ENCODE assay signal across 13 cellular contexts in the genomic region with DNA sequence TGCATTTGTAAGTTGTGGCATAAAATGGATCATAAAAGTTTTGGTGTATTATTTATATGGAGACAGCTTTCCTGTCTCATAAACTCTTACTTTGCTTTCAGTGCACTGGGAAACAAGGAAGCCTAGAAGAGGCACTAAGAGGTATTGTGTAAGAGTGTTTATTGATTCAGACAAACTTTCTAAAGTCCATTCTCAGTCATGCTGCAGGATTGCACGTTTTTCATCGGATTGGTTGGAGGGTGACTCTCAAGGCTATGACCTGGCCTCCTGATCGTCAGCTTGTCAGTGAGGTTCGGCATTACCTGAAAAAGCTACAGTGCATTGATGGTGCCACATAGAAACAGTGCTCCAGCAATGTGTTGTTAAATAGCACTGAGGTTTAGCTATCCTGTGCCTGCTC.
A peak's percentile ranks its signal among the peaks of the same experiment; 100 is the strongest.
DNase-seq lines count a peak whose midpoint lies in the region; ATAC-seq and TF ChIP-seq lines count a peak whose summit lies in the region.
"Had no signal": no experiment of that assay in that cellular context is flagged by ENCODE, and none has a peak within 500 bp of the region (broad histone marks: within the 10 kb centered on the region; RNA-seq: fewer than 3 reads in every experiment).

No MANE protein-coding gene starts in this region.

- no peak overlapping the region for H4K8ac ChIP-seq in IMR-90 (ENCODE audit: low read depth in 2 of 2, low read length in 2 of 2)

- H3K27me3 Mint-ChIP-seq in endothelial cell (ENCODE audit: unreplicated experiment): peaks cover 3% of the 10 kb centered on the region
- H3K27me3 Mint-ChIP-seq: CD4-positive, alpha-beta T cell had no signal

- H2AK5ac ChIP-seq in IMR-90 (ENCODE audit: low read depth, low read length): no peak overlapping the region

- H3K36me3 ChIP-seq in IMR-90 (ENCODE audit: control insufficient read depth, insufficient read depth, low read length): no peaks in the 10 kb centered on the region
- no peaks in the 10 kb centered on the region for H3K36me3 ChIP-seq in hepatocyte (replicated peaks; ENCODE audit: insufficient read depth, low read depth)
- no peaks in the 10 kb centered on the region for H3K36me3 ChIP-seq in right lobe of liver
- H3K36me3 ChIP-seq: HAP-1 had no signal

- H3K4me1 ChIP-seq in IMR-90 (ENCODE audit: control insufficient read depth, insufficient read depth, low read length) (no peaks in the 10 kb centered on the region), hepatocyte (ENCODE audit: insufficient read depth) (no peaks in the 10 kb centered on the region), right lobe of liver (peaks cover 0 to 6% (median 0%) of the 10 kb centered on the region in 4 donors)
- H3K4me1 ChIP-seq: Caco-2, HAP-1 had no signal

- no peak overlapping the region for H3K9ac ChIP-seq in IMR-90 (ENCODE audit: low read depth, low read length)

- H2BK120ac ChIP-seq in IMR-90 (ENCODE audit: low read depth, low read length): no peak overlapping the region

- no peak overlapping the region for H3K4me3 Mint-ChIP-seq in endothelial cell (ENCODE audit: unreplicated experiment)
- H3K4me3 Mint-ChIP-seq: CD4-positive, alpha-beta T cell had no signal

- CTCF ChIA-PET in IMR-90 (lab: Yijun Ruan, JAX): no interaction called here

- H3K79me1 ChIP-seq in IMR-90 (ENCODE audit: low read depth in 1 of 2, low read length in 2 of 2): no peaks in the 10 kb centered on the region

- H2AFZ ChIP-seq in IMR-90 (replicated peaks; ENCODE audit: low read length, poor library complexity) (no peak overlapping the region), hepatocyte (no peak overlapping the region)

- no peak for TF ChIP-seq CTCF in IMR-90 (conservative IDR thresholded peaks at IDR 0.05; ENCODE audit: low read depth, low read length)
- TF ChIP-seq CTCF in hepatocyte (IDR thresholded peaks at IDR 0.05; ENCODE audit: poor library complexity): no peak
- TF ChIP-seq CTCF in right lobe of liver (IDR thresholded peaks at IDR 0.05): no peak
- no peak for TF ChIP-seq CTCF in endothelial cell (IDR thresholded peaks at IDR 0.05; ENCODE audit: unreplicated experiment)

- H3K4me3 ChIP-seq in IMR-90 (ENCODE audit: insufficient read depth, low read depth, low read length) (no peak overlapping the region), hepatocyte (no peak overlapping the region), right lobe of liver (no peak overlapping the region)
- H3K4me3 ChIP-seq: HAP-1 had no signal

- H4K5ac ChIP-seq in IMR-90 (ENCODE audit: low read depth, low read length): no peak overlapping the region

- DNase-seq in IMR-90 (no peak), hepatocyte (ENCODE audit: low spot score) (peak; percentile 42), right lobe of liver (peak in 2 of 3 donors; percentile 21 to 63), endothelial cell (ENCODE audit: low spot score) (no peak)
- DNase-seq in stimulated activated naive CD4-positive, alpha-beta T cell treated with Interleukin-2 at 50 U/mL for 16 hours (lab: John Stamatoyannopoulos, UW): no peak
- DNase-seq: ACHN; Caco-2; CD4-positive, alpha-beta T cell; DMS79 treated with DMSO at 0.1 percent for 48 hours; GF-D8 had no signal

- intact Hi-C loops in IMR-90 (cut with micrococcal nuclease) (no loop called here), right lobe of liver (cut with DNase I) (no loop called here)

- no peaks in the 10 kb centered on the region for H3K9me2 ChIP-seq in hepatocyte (replicated peaks; ENCODE audit: insufficient read depth)

- H2BK5ac ChIP-seq in IMR-90 (ENCODE audit: low read depth, low read length, poor library complexity, severe bottlenecking): no peak overlapping the region

- no peak overlapping the region for H3K14ac ChIP-seq in IMR-90 (replicated peaks; ENCODE audit: low read depth, low read length)

- no peak for TF ChIP-seq POLR2A in IMR-90 (IDR thresholded peaks at IDR 0.05; ENCODE audit: low read depth, low read length)
- no peak for TF ChIP-seq POLR2A in right lobe of liver (IDR thresholded peaks at IDR 0.05)

- no peak for TF ChIP-seq RAD21 in IMR-90 (IDR thresholded peaks at IDR 0.05; ENCODE audit: low read length)

- ATAC-seq in IMR-90 (ENCODE audit: low read depth) (no peak), right lobe of liver (peak; percentile 96 to 100 (median 98)), GM19023 (IDR thresholded peaks at IDR 0.05; ENCODE audit: unreplicated experiment) (no peak)

- no peak overlapping the region for H3K4ac ChIP-seq in IMR-90 (ENCODE audit: low read depth, low read length)

- no peaks in the 10 kb centered on the region for H3K4me1 Mint-ChIP-seq in endothelial cell (ENCODE audit: unreplicated experiment)

- H3K56ac ChIP-seq in IMR-90 (ENCODE audit: extremely low read depth, insufficient read depth, low read length): no peak overlapping the region

- H3K27me3 ChIP-seq in IMR-90 (ENCODE audit: control insufficient read depth, insufficient read depth, low read length) (no peaks in the 10 kb centered on the region), hepatocyte (no peaks in the 10 kb centered on the region), right lobe of liver (no peaks in the 10 kb centered on the region)

- no peaks in the 10 kb centered on the region for H3K79me2 ChIP-seq in hepatocyte

- H3K23ac ChIP-seq in IMR-90 (ENCODE audit: low read depth, low read length): no peak overlapping the region

- no peaks in the 10 kb centered on the region for H3K9me1 ChIP-seq in IMR-90 (ENCODE audit: insufficient read depth, low read length)

- H3K27ac ChIP-seq in IMR-90 (ENCODE audit: insufficient read depth, low read length): no peak overlapping the region
- H3K27ac ChIP-seq in hepatocyte: peak overlapping the region; percentile 35
- peak overlapping the region in 1 of 3 donors; percentile 16 for H3K27ac ChIP-seq in right lobe of liver
- H3K27ac ChIP-seq: C4-2B had no signal

- in situ Hi-C loops in IMR-90 (cut with MboI; ENCODE audit: low sequenced_read_pairs): no loop called here

- no peak overlapping the region for H2BK15ac ChIP-seq in IMR-90 (ENCODE audit: low read depth, low read length)

- no TSS peak for BruUV-seq in IMR-90 (replicated peaks; lab: Mats Ljungman, UMichigan)

- H4K20me1 ChIP-seq in IMR-90 (ENCODE audit: insufficient read depth, low read length) (no peaks in the 10 kb centered on the region), hepatocyte (ENCODE audit: insufficient read depth, poor library complexity, severe bottlenecking) (no peaks in the 10 kb centered on the region)

- 60% methylated on average over 1 of the region's 4 CpGs; no CpG with 5 or more reads in 1 of the 2 experiments for WGBS in IMR-90 (ENCODE audit: extremely low coverage in 2 of 2, insufficient read length in 1 of 2), 2 experiments
- WGBS in hepatocyte (ENCODE audit: low lambda C conversion rate, missing lambda C conversion rate): 70% methylated on average over 4 of the region's 4 CpGs
- WGBS in right lobe of liver (ENCODE audit: insufficient coverage, low coverage, low lambda C conversion rate, missing lambda C conversion rate): 48% methylated on average over 4 of the region's 4 CpGs

- H3K27ac Mint-ChIP-seq in endothelial cell (ENCODE audit: unreplicated experiment): no peak overlapping the region
- H3K27ac Mint-ChIP-seq: CD4-positive, alpha-beta T cell had no signal

- POLR2A ChIA-PET in IMR-90 (lab: Charles Lee; ENCODE audit: unreplicated experiment): no interaction called here

- no peak overlapping the region for H2AK9ac ChIP-seq in IMR-90 (replicated peaks; ENCODE audit: low read depth, low read length, poor library complexity)

- no peak overlapping the region for H3K18ac ChIP-seq in IMR-90 (ENCODE audit: low read depth, low read length)

- H3K4me2 ChIP-seq in IMR-90 (ENCODE audit: low read depth, low read length) (no peak overlapping the region), hepatocyte (no peak overlapping the region)

- H2BK20ac ChIP-seq in IMR-90 (ENCODE audit: low read depth, low read length): no peak overlapping the region

- H3K9me3 Mint-ChIP-seq in endothelial cell (ENCODE audit: unreplicated experiment): peaks cover 9% of the 10 kb centered on the region
- H3K9me3 Mint-ChIP-seq: CD4-positive, alpha-beta T cell had no signal

- H3K9me3 ChIP-seq in IMR-90 (ENCODE audit: control insufficient read depth, insufficient read depth, low read length) (peaks cover 8% of the 10 kb centered on the region), hepatocyte (ENCODE audit: low read depth) (no peaks in the 10 kb centered on the region), right lobe of liver (no peaks in the 10 kb centered on the region)
- H3K9me3 ChIP-seq: Caco-2, HAP-1 had no signal

- no peak overlapping the region for H4K91ac ChIP-seq in IMR-90 (ENCODE audit: insufficient read depth, low read depth, low read length)

- H3K36me3 Mint-ChIP-seq in endothelial cell (ENCODE audit: low read depth, unreplicated experiment): no peaks in the 10 kb centered on the region

- dilution Hi-C loops in IMR-90 (cut with HindIII; ENCODE audit: low sequenced_read_pairs, unreplicated experiment): no loop called here

TF ChIP-seq in IMR-90, 13 proteins besides CTCF, POLR2A, EP300 and RAD21:
- TF ChIP-seq, protein P1, sequence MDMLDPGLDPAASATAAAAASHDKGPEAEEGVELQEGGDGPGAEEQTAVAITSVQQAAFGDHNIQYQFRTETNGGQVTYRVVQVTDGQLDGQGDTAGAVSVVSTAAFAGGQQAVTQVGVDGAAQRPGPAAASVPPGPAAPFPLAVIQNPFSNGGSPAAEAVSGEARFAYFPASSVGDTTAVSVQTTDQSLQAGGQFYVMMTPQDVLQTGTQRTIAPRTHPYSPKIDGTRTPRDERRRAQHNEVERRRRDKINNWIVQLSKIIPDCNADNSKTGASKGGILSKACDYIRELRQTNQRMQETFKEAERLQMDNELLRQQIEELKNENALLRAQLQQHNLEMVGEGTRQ (IDR thresholded peaks at IDR 0.05; ENCODE audit: low read depth, low read length): no peak
- peak; percentile 19; the same call in 1 of the 2 replicates for TF ChIP-seq CEBPB (IDR thresholded peaks at IDR 0.05; ENCODE audit: low read depth, low read length)

Comparison
In these comparisons a context has a peak if more than half of its experiments do, and no peak if none do; other contexts are left out.
1. ATAC-seq: peak in right lobe of liver (4 of 4); none in IMR-90 (single experiment) and GM19023 (single experiment).
2. DNase-seq: peak in hepatocyte (single experiment) and right lobe of liver (2 of 3); none in IMR-90 (single experiment), stimulated activated naive CD4-positive, alpha-beta T cell treated with Interleukin-2 at 50 U/mL for 16 hours (single experiment) and endothelial cell (single experiment).